In genomic region chr7:139488810-139489209, GRCh38 we compare ENCODE assay signal across 21 cellular contexts. TPM values are rescaled to one million over a fixed set of nuclear protein-coding genes. Genes with fewer than 3 reads are reported as not detected.
"Had no signal": no experiment of that assay in that cellular context is flagged by ENCODE, and none has a peak within 500 bp of the region (broad histone marks: within the 10 kb centered on the region; RNA-seq: fewer than 3 reads in every experiment).

No MANE protein-coding gene starts in this region.

- DNase-seq: activated effector memory CD4-positive, alpha-beta T cell treated with Interleukin-2 at 50 U/mL for 16 hours; activated T-cell treated with anti-CD3 and anti-CD28 coated beads, Interleukin-2, amount 50 U/mL, for 1 hour; amygdala; effector memory CD8-positive, alpha-beta T cell; stimulated activated CD4-positive, alpha-beta T cell treated with anti-CD3 and anti-CD28 coated beads, Interleukin-15, amount 100 ng/mL, for 24 hours; stimulated activated CD4-positive, alpha-beta T cell treated with anti-CD3 and anti-CD28 coated beads, Interleukin-4, amount 100 ng/mL, for 24 hours; testis had no signal

- H3K4me1 Mint-ChIP-seq: brain; central memory CD8-positive, alpha-beta T cell; nephron had no signal

- H3K27ac Mint-ChIP-seq: activated naive CD4-positive, alpha-beta T cell treated with anti-CD3 and anti-CD28 coated beads, Interleukin-2, amount 50 U/mL, for 72 hours; brain; dendritic cell treated with granulocyte-macrophage colony-stimulating factor and Interleukin-4, amounts not matched to agents 40 ng/mL and 50 ng/mL, for 4 days; effector memory CD8-positive, alpha-beta T cell; stimulated activated naive CD8-positive, alpha-beta T cell treated with anti-CD3 and anti-CD28 coated beads, Interleukin-15, Interleukin-2, amounts not matched to agents 100 ng/mL and 50 ng/mL, for 24 hours had no signal

- H3K27me3 ChIP-seq: testis had no signal

- H3K36me3 ChIP-seq: gastroesophageal sphincter had no signal

- H3K27ac ChIP-seq: epithelial cell of prostate, gastroesophageal sphincter, hepatocyte, testis had no signal

- H3K4me3 ChIP-seq: gastroesophageal sphincter, hepatocyte, testis had no signal

- H3K9me3 ChIP-seq: testis had no signal

- H3K36me3 Mint-ChIP-seq: brain had no signal

- H3K9me3 Mint-ChIP-seq: stimulated activated naive CD8-positive, alpha-beta T cell treated with anti-CD3 and anti-CD28 coated beads, Interleukin-15, Interleukin-2, amounts not matched to agents 100 ng/mL and 50 ng/mL, for 24 hours had no signal

- H3K4me3 Mint-ChIP-seq: brain; central memory CD8-positive, alpha-beta T cell; dendritic cell treated with granulocyte-macrophage colony-stimulating factor and Interleukin-4, amounts not matched to agents 40 ng/mL and 50 ng/mL, for 4 days; effector memory CD8-positive, alpha-beta T cell; nephron; stimulated activated naive CD8-positive, alpha-beta T cell treated with anti-CD3 and anti-CD28 coated beads, Interleukin-15, Interleukin-2, amounts not matched to agents 100 ng/mL and 50 ng/mL, for 24 hours had no signal

RNA-seq across cellular contexts. Expression of gene KLRG2, which starts 5.3 kb away (rescaled TPM):
- total RNA-seq: left lobe of liver, osteocyte, skeletal muscle tissue, urinary bladder had no signal

RNA-seq across cellular contexts. Expression of gene CLEC2L, which starts 34.7 kb away (rescaled TPM):
- total RNA-seq: activated naive CD4-positive, alpha-beta T cell treated with anti-CD3 and anti-CD28 coated beads, Interleukin-2, amount 50 U/mL, for 72 hours; hepatocyte; left lobe of liver; osteocyte; T-helper 2 cell treated with Interferon-gamma antibody and Interleukin-4, amounts not matched to agents 100 ng/mL and 5 ng/mL, for 36 hours had no signal
